In the genomic region with DNA sequence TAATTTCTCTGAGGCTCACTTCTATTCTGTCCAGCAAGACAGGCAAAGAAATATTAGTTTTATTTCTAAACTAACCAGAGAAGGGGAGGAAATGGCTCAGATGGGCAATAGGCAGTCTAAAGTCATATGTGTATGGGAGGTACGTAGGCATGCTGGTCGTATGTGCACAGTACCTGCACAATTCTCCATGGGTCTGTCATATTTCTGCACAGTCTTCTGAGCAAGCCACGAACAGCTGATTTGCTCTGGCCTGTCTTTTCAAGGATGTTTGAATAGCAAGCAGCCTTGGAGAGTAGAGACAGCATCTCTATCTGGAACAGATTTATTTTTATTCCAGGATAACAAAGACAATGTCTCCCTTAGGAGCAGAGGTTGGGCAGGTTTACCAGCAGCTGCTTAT, we compare ENCODE assay signal across 9 cellular contexts.
"Had no signal": no experiment of that assay in that cellular context is flagged by ENCODE, and none has a peak within 500 bp of the region (broad histone marks: within the 10 kb centered on the region; RNA-seq: fewer than 3 reads in every experiment).

No MANE protein-coding gene starts in this region.

- H3K9me3 Mint-ChIP-seq: H9 had no signal

- H3K27ac Mint-ChIP-seq: H9 had no signal

- H3K4me3 ChIP-seq: GM23248, K562 had no signal

- DNase-seq: GM23248, H9, HCEC 1CT, IMR-90, KG1 had no signal

- H3K4me3 Mint-ChIP-seq: H9 had no signal

- ATAC-seq: K562 had no signal

- H3K9ac ChIP-seq: GM23248 had no signal

- H3K27ac ChIP-seq: GM23248 had no signal

- H2AFZ ChIP-seq: GM23248 had no signal

- FAIRE-seq: H1, H54, HTR-8/SVneo, K562 had no signal
